8 cellular contexts compared by ENCODE assay signal in genomic region chr21:45981641-45982255, GRCh38.
DNase-seq lines count a peak whose midpoint lies in the region; ATAC-seq, FAIRE-seq and TF ChIP-seq lines count a peak whose summit lies in the region.

TSS of gene COL6A1 (plus strand) at chr21:45981770. CDS start at chr21:45981851, 81 bp downstream.

- H3K4me1 Mint-ChIP-seq in nephron: peaks cover 16% of the 10 kb centered on the region

- H3K27ac Mint-ChIP-seq in nephron: peak within 1 kb of the TSS in 1 of 3 experiments; percentile 74

- H3K4me1 ChIP-seq in MM.1S (ENCODE audit: low read length): no peaks in the 10 kb centered on the region

- H3K9me3 ChIP-seq in MM.1S (replicated peaks; ENCODE audit: insufficient read depth, low read length): no peaks in the 10 kb centered on the region

- H3K27ac ChIP-seq in MM.1S (ENCODE audit: low read length): no peak within 1 kb of the TSS

- no peak for ATAC-seq in GM19035 (IDR thresholded peaks at IDR 0.05; ENCODE audit: unreplicated experiment)
- no peak for ATAC-seq in GM18519 (IDR thresholded peaks at IDR 0.05; ENCODE audit: low FRiP score, unreplicated experiment)

- 0 out of 2 replicates have a peak, but pooled peaks cover 5% of the 10 kb centered on the region for H3F3A ChIP-seq in MM.1S (ENCODE audit: insufficient read depth, low read length)

- no peaks in the 10 kb centered on the region for H4K20me1 ChIP-seq in MM.1S (ENCODE audit: insufficient read depth, low read length)

- no peaks in the 10 kb centered on the region for H3K9me2 ChIP-seq in MM.1S (replicated peaks; ENCODE audit: insufficient read depth, low read length)

- DNase-seq in D721Med (ENCODE audit: insufficient read length, low spot score): peak; percentile 73
- DNase-seq in MM.1S: no peak
- DNase-seq in activated naive CD4-positive, alpha-beta T cell treated with Interleukin-2 at 50 U/mL for 16 hours: peak; percentile 42
- peak; percentile 71 to 91 for DNase-seq in foreskin fibroblast
- DNase-seq in NCI-H2081 treated with DMSO at 0.1 percent for 48 hours (lab: John Stamatoyannopoulos, UW): no peak

- no peak within 1 kb of the TSS; the same call in 1 of the 2 replicates for H3K9ac ChIP-seq in MM.1S (ENCODE audit: low read length)

- H3K27me3 Mint-ChIP-seq in nephron (ENCODE audit: low read depth): peaks cover 15% of the 10 kb centered on the region

- H3K27me3 ChIP-seq in MM.1S (replicated peaks; ENCODE audit: insufficient read depth, low read length): peaks cover 69% of the 10 kb centered on the region

- peaks cover 18% of the 10 kb centered on the region for H3K36me3 Mint-ChIP-seq in nephron (ENCODE audit: low read depth)

- no peaks in the 10 kb centered on the region for H3K36me3 ChIP-seq in MM.1S (replicated peaks; ENCODE audit: insufficient read depth, low read length)

- peak within 1 kb of the TSS; percentile 51 for H3K4me3 ChIP-seq in MM.1S (ENCODE audit: low read length)
- H3K4me3 ChIP-seq in foreskin fibroblast (ENCODE audit: low read depth in 1 of 2, low read length in 2 of 2): peak within 1 kb of the TSS; percentile 72 to 97

- no peak for FAIRE-seq in D721Med (lab: Jason Lieb, UNC)

- TF ChIP-seq CTCF in D721Med (IDR thresholded peaks at IDR 0.05; ENCODE audit: insufficient read depth, missing control alignments) (no peak), MM.1S (IDR thresholded peaks at IDR 0.05; ENCODE audit: low read length) (no peak), foreskin fibroblast (IDR thresholded peaks at IDR 0.05; ENCODE audit: low read depth, low read length) (no peak), nephron (IDR thresholded peaks at IDR 0.05; ENCODE audit: unreplicated experiment in 3 of 3) (no peak)

- no peaks in the 10 kb centered on the region for H3K9me3 Mint-ChIP-seq in nephron

- peak within 1 kb of the TSS; percentile 82 to 88 (median 87) for H3K4me3 Mint-ChIP-seq in nephron

- peak within 1 kb of the TSS; percentile 42 for H2AFZ ChIP-seq in MM.1S (ENCODE audit: low read length)

- peak within 1 kb of the TSS; percentile 78 for H3K4me2 ChIP-seq in MM.1S (ENCODE audit: low read depth, low read length)

- H3K79me2 ChIP-seq in MM.1S (ENCODE audit: low read length): no peaks in the 10 kb centered on the region

Comparison
In these comparisons a context has a peak if more than half of its experiments do, and no peak if none do; other contexts are left out.
1. DNase-seq: peak in D721Med (single experiment), activated naive CD4-positive, alpha-beta T cell treated with Interleukin-2 at 50 U/mL for 16 hours (single experiment) and foreskin fibroblast (2 of 2); none in MM.1S (single experiment) and NCI-H2081 treated with DMSO at 0.1 percent for 48 hours (single experiment).